In genomic region chr12:4320859-4321701, GRCh38 we compare ENCODE assay signal across 8 cellular contexts. TPM values are rescaled to one million over a fixed set of nuclear protein-coding genes. Genes with fewer than 3 reads are reported as not detected.
A peak's percentile ranks its signal among the peaks of the same experiment; 100 is the strongest.
DNase-seq lines count a peak whose midpoint lies in the region; ATAC-seq and TF ChIP-seq lines count a peak whose summit lies in the region.

Gene TIGAR, plus strand, starts transcription at chr12:4321213. Its CDS starts 59 bp downstream, at chr12:4321272.

- H3K9me3 ChIP-seq in Panc1 (ENCODE audit: control insufficient read depth, insufficient read depth, low read depth, low read length) (no peaks in the 10 kb centered on the region), muscle layer of colon (ENCODE audit: low read length) (no peaks in the 10 kb centered on the region)

- peak within 1 kb of the TSS; percentile 84 to 97 for H3K4me3 ChIP-seq in Panc1 (ENCODE audit: low read depth in 2 of 2, low read length in 2 of 2)
- peak within 1 kb of the TSS; percentile 88 to 98 for H3K4me3 ChIP-seq in muscle layer of colon (ENCODE audit: low read depth in 1 of 2, low read length in 2 of 2)

- H3K9me3 Mint-ChIP-seq in activated T-cell treated with anti-CD3 and anti-CD28 coated beads, Interleukin-2, amount 50 U/mL, for 4 hours, result no peaks in the 10 kb centered on the region

- no peak for TF ChIP-seq CTCF in Panc1 (IDR thresholded peaks at IDR 0.05)

- intact Hi-C loops in Panc1 (cut with micrococcal nuclease; ENCODE audit: unreplicated experiment), result no loop called here

- H3K27ac ChIP-seq in Panc1 (ENCODE audit: low read length) (peak within 1 kb of the TSS; percentile 89), muscle layer of colon (ENCODE audit: low read depth, low read length) (peak within 1 kb of the TSS; percentile 96)

- peak within 1 kb of the TSS; percentile 96 for H3K4me3 Mint-ChIP-seq in activated T-cell treated with anti-CD3 and anti-CD28 coated beads, Interleukin-2, amount 50 U/mL, for 4 hours

- no peaks in the 10 kb centered on the region for H3K4me1 ChIP-seq in Panc1 (ENCODE audit: control insufficient read depth, insufficient read depth, low read length)
- H3K4me1 ChIP-seq in muscle layer of colon (ENCODE audit: insufficient read depth, low read length), result peaks cover 19% of the 10 kb centered on the region

- in situ Hi-C loops in Panc1 (cut with HindIII; ENCODE audit: low pct_unique_long_range_greater_than_20kb, low sequenced_read_pairs), result no loop called here

- peaks cover 2% of the 10 kb centered on the region; the same call in 1 of the 2 replicates for H3K36me3 ChIP-seq in Panc1 (ENCODE audit: control insufficient read depth, insufficient read depth, low read length)
- H3K36me3 ChIP-seq in muscle layer of colon (ENCODE audit: insufficient read depth, low read length), result no peaks in the 10 kb centered on the region

- H3K27me3 Mint-ChIP-seq in activated T-cell treated with anti-CD3 and anti-CD28 coated beads, Interleukin-2, amount 50 U/mL, for 4 hours (ENCODE audit: low read depth), result no peaks in the 10 kb centered on the region

- no peaks in the 10 kb centered on the region for H3K27me3 ChIP-seq in Panc1 (ENCODE audit: control insufficient read depth, insufficient read depth, low read length)
- H3K27me3 ChIP-seq in muscle layer of colon (ENCODE audit: control insufficient read depth in 1 of 2, insufficient read depth in 2 of 2, low read length in 2 of 2), result no peaks in the 10 kb centered on the region

- TSS peak; percentile 89 for BruUV-seq in Panc1 (replicated peaks; lab: Mats Ljungman, UMichigan)

- peaks cover 39% of the 10 kb centered on the region for H3K4me1 Mint-ChIP-seq in activated T-cell treated with anti-CD3 and anti-CD28 coated beads, Interleukin-2, amount 50 U/mL, for 4 hours (ENCODE audit: low read depth)

- CTCF ChIA-PET in Panc1 (lab: Charles Lee), result no interaction called here

- DNase-seq in DMS53 treated with DMSO at 0.1 percent for 48 hours (lab: John Stamatoyannopoulos, UW; ENCODE audit: unreplicated experiment) (peak; percentile 100), KG1 (lab: John Stamatoyannopoulos, UW) (peak; percentile 77), Panc1 (ENCODE audit: low read depth, low spot score) (peak; percentile 42)
- DNase-seq in activated T-cell treated with anti-CD3 and anti-CD28 coated beads, Interleukin-2, amount 50 U/mL, for 4 hours, result peak; percentile 82
- peak; percentile 75 to 83 for DNase-seq in stimulated activated CD8-positive, alpha-beta memory T cell treated with anti-CD3 and anti-CD28 coated beads, Interleukin-7, amount 100 ng/mL, for 1 hour (ENCODE audit: low read depth in 2 of 2)

- POLR2A ChIA-PET in Panc1 (lab: Charles Lee), result no interaction called here

- ATAC-seq in GM21737 (IDR thresholded peaks at IDR 0.05; ENCODE audit: unreplicated experiment), result peak; percentile 95
- ATAC-seq in Panc1, result peak; percentile 100
- peak; percentile 99 for ATAC-seq in activated T-cell treated with anti-CD3 and anti-CD28 coated beads, Interleukin-2, amount 50 U/mL, for 4 hours
- ATAC-seq in esophagus mucosa, result peak; percentile 100

- peak within 1 kb of the TSS; percentile 90 for H3K9ac ChIP-seq in muscle layer of colon (ENCODE audit: low read length)

- H3K36me3 Mint-ChIP-seq in activated T-cell treated with anti-CD3 and anti-CD28 coated beads, Interleukin-2, amount 50 U/mL, for 4 hours (ENCODE audit: insufficient read depth), result peaks cover 3% of the 10 kb centered on the region

RNA-seq across cellular contexts. Expression of gene TIGAR, which starts in this region (rescaled TPM):
- 17.4 TPM for total RNA-seq in Panc1 (2021; ENCODE audit: unreplicated experiment)
- polyA plus RNA-seq in Panc1 (2012; ENCODE audit: insufficient read length), result 12.8 TPM
- total RNA-seq in activated T-cell treated with anti-CD3 and anti-CD28 coated beads, Interleukin-2, amount 50 U/mL, for 4 hours, result 10 to 100 TPM; 12.3 to 21.3 (median 17.8) TPM
- total RNA-seq in esophagus mucosa, result 6.1 TPM

Comparison
In these comparisons a context has a peak if more than half of its experiments do, and no peak if none do; other contexts are left out.
1. Peak in every context shown above with its lines: DNase-seq, ATAC-seq, H3K4me3 ChIP-seq and H3K27ac ChIP-seq.
2. DNase-seq: peak in every context shown above with its lines; median percentile 100 in DMS53 treated with DMSO at 0.1 percent for 48 hours; 82 in activated T-cell treated with anti-CD3 and anti-CD28 coated beads, Interleukin-2, amount 50 U/mL, for 4 hours; 79 in stimulated activated CD8-positive, alpha-beta memory T cell treated with anti-CD3 and anti-CD28 coated beads, Interleukin-7, amount 100 ng/mL, for 1 hour; 77 in KG1; 42 in Panc1.